1 cellular context compared by ENCODE assay signal in the genomic region with DNA sequence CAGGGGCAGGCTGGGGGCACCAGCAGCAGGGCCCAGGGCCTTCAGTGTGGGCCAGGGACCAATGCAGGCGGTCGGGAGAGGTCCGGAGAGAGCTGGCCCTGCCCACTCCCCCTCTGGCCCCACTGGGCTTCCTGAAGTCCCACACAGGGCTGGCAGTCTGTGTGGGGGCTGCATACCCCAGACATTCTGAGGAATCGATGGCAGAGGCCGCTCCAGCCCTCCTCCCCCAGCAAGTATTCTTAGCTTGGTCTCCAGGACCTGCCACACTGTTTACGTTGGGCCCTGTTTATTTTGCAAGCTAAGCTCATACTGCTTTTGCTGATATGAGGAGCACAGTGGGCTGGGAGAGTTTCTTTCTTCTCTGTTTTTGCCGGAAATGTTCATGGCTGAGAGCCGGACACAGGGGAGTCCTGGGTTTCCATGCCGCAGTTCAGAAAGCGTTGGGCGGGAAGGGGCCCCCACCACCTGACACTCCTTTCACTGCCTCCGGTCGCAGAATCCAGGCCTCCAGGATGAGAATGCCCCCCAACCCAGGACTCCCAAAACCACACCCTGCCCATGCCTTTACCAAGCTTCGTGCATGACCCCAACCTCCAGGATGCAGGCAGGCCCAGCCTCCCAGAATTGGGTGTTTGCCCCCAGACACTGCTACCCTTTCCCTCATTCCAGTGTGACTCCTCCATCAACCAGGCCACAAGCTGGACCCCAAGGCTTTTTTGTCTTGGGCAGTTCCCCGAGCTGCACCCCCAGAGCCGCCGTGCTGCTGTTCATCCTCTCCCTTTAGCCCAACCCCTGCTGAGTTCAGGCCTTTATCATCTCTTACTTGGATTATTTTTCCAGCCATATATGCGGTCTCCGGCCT.
TF ChIP-seq lines count a peak whose summit lies in the region.

No MANE protein-coding gene starts in this region.

TF ChIP-seq in HepG2, 621 proteins besides CTCF, POLR2A, EP300 and RAD21 (continued from another document and continues in another):
- TF ChIP-seq, protein P1, sequence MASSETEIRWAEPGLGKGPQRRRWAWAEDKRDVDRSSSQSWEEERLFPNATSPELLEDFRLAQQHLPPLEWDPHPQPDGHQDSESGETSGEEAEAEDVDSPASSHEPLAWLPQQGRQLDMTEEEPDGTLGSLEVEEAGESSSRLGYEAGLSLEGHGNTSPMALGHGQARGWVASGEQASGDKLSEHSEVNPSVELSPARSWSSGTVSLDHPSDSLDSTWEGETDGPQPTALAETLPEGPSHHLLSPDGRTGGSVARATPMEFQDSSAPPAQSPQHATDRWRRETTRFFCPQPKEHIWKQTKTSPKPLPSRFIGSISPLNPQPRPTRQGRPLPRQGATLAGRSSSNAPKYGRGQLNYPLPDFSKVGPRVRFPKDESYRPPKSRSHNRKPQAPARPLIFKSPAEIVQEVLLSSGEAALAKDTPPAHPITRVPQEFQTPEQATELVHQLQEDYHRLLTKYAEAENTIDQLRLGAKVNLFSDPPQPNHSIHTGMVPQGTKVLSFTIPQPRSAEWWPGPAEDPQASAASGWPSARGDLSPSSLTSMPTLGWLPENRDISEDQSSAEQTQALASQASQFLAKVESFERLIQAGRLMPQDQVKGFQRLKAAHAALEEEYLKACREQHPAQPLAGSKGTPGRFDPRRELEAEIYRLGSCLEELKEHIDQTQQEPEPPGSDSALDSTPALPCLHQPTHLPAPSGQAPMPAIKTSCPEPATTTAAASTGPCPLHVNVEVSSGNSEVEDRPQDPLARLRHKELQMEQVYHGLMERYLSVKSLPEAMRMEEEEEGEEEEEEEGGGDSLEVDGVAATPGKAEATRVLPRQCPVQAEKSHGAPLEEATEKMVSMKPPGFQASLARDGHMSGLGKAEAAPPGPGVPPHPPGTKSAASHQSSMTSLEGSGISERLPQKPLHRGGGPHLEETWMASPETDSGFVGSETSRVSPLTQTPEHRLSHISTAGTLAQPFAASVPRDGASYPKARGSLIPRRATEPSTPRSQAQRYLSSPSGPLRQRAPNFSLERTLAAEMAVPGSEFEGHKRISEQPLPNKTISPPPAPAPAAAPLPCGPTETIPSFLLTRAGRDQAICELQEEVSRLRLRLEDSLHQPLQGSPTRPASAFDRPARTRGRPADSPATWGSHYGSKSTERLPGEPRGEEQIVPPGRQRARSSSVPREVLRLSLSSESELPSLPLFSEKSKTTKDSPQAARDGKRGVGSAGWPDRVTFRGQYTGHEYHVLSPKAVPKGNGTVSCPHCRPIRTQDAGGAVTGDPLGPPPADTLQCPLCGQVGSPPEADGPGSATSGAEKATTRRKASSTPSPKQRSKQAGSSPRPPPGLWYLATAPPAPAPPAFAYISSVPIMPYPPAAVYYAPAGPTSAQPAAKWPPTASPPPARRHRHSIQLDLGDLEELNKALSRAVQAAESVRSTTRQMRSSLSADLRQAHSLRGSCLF (CRISPR knock-in tag; IDR thresholded peaks at IDR 0.05; ENCODE audit: borderline replicate concordance) = no peak
- TF ChIP-seq ZNF761 (CRISPR knock-in tag; conservative IDR thresholded peaks at IDR 0.05) = no peak
- no peak for TF ChIP-seq JUNB (CRISPR knock-in tag; IDR thresholded peaks at IDR 0.05; ENCODE audit: borderline replicate concordance)
- TF ChIP-seq, protein P2, sequence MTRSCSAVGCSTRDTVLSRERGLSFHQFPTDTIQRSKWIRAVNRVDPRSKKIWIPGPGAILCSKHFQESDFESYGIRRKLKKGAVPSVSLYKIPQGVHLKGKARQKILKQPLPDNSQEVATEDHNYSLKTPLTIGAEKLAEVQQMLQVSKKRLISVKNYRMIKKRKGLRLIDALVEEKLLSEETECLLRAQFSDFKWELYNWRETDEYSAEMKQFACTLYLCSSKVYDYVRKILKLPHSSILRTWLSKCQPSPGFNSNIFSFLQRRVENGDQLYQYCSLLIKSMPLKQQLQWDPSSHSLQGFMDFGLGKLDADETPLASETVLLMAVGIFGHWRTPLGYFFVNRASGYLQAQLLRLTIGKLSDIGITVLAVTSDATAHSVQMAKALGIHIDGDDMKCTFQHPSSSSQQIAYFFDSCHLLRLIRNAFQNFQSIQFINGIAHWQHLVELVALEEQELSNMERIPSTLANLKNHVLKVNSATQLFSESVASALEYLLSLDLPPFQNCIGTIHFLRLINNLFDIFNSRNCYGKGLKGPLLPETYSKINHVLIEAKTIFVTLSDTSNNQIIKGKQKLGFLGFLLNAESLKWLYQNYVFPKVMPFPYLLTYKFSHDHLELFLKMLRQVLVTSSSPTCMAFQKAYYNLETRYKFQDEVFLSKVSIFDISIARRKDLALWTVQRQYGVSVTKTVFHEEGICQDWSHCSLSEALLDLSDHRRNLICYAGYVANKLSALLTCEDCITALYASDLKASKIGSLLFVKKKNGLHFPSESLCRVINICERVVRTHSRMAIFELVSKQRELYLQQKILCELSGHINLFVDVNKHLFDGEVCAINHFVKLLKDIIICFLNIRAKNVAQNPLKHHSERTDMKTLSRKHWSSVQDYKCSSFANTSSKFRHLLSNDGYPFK (CRISPR knock-in tag; IDR thresholded peaks at IDR 0.05; ENCODE audit: borderline replicate concordance) = 0 out of 2 replicates have a peak, but pooled peaks have one; percentile 14
- no peak for TF ChIP-seq CREM (IDR thresholded peaks at IDR 0.05)
- no peak for TF ChIP-seq CREM (CRISPR knock-in tag; IDR thresholded peaks at IDR 0.05)
- TF ChIP-seq, protein P3, sequence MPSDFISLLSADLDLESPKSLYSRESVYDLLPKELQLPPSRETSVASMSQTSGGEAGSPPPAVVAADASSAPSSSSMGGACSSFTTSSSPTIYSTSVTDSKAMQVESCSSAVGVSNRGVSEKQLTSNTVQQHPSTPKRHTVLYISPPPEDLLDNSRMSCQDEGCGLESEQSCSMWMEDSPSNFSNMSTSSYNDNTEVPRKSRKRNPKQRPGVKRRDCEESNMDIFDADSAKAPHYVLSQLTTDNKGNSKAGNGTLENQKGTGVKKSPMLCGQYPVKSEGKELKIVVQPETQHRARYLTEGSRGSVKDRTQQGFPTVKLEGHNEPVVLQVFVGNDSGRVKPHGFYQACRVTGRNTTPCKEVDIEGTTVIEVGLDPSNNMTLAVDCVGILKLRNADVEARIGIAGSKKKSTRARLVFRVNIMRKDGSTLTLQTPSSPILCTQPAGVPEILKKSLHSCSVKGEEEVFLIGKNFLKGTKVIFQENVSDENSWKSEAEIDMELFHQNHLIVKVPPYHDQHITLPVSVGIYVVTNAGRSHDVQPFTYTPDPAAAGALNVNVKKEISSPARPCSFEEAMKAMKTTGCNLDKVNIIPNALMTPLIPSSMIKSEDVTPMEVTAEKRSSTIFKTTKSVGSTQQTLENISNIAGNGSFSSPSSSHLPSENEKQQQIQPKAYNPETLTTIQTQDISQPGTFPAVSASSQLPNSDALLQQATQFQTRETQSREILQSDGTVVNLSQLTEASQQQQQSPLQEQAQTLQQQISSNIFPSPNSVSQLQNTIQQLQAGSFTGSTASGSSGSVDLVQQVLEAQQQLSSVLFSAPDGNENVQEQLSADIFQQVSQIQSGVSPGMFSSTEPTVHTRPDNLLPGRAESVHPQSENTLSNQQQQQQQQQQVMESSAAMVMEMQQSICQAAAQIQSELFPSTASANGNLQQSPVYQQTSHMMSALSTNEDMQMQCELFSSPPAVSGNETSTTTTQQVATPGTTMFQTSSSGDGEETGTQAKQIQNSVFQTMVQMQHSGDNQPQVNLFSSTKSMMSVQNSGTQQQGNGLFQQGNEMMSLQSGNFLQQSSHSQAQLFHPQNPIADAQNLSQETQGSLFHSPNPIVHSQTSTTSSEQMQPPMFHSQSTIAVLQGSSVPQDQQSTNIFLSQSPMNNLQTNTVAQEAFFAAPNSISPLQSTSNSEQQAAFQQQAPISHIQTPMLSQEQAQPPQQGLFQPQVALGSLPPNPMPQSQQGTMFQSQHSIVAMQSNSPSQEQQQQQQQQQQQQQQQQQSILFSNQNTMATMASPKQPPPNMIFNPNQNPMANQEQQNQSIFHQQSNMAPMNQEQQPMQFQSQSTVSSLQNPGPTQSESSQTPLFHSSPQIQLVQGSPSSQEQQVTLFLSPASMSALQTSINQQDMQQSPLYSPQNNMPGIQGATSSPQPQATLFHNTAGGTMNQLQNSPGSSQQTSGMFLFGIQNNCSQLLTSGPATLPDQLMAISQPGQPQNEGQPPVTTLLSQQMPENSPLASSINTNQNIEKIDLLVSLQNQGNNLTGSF (CRISPR knock-in tag; IDR thresholded peaks at IDR 0.05) = no peak
- TF ChIP-seq, protein P4, sequence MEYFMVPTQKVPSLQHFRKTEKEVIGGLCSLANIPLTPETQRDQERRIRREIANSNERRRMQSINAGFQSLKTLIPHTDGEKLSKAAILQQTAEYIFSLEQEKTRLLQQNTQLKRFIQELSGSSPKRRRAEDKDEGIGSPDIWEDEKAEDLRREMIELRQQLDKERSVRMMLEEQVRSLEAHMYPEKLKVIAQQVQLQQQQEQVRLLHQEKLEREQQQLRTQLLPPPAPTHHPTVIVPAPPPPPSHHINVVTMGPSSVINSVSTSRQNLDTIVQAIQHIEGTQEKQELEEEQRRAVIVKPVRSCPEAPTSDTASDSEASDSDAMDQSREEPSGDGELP (IDR thresholded peaks at IDR 0.05; ENCODE audit: borderline replicate concordance, low read depth) = no peak
- no peak for TF ChIP-seq ZSCAN9 (CRISPR knock-in tag; IDR thresholded peaks at IDR 0.05; ENCODE audit: borderline replicate concordance)
- TF ChIP-seq, protein P5, sequence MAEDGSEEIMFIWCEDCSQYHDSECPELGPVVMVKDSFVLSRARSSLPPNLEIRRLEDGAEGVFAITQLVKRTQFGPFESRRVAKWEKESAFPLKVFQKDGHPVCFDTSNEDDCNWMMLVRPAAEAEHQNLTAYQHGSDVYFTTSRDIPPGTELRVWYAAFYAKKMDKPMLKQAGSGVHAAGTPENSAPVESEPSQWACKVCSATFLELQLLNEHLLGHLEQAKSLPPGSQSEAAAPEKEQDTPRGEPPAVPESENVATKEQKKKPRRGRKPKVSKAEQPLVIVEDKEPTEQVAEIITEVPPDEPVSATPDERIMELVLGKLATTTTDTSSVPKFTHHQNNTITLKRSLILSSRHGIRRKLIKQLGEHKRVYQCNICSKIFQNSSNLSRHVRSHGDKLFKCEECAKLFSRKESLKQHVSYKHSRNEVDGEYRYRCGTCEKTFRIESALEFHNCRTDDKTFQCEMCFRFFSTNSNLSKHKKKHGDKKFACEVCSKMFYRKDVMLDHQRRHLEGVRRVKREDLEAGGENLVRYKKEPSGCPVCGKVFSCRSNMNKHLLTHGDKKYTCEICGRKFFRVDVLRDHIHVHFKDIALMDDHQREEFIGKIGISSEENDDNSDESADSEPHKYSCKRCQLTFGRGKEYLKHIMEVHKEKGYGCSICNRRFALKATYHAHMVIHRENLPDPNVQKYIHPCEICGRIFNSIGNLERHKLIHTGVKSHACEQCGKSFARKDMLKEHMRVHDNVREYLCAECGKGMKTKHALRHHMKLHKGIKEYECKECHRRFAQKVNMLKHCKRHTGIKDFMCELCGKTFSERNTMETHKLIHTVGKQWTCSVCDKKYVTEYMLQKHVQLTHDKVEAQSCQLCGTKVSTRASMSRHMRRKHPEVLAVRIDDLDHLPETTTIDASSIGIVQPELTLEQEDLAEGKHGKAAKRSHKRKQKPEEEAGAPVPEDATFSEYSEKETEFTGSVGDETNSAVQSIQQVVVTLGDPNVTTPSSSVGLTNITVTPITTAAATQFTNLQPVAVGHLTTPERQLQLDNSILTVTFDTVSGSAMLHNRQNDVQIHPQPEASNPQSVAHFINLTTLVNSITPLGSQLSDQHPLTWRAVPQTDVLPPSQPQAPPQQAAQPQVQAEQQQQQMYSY (CRISPR knock-in tag; IDR thresholded peaks at IDR 0.05) = no peak
- no peak for TF ChIP-seq HOXD1 (CRISPR knock-in tag; IDR thresholded peaks at IDR 0.05)
- no peak for TF ChIP-seq ZZZ3 (CRISPR knock-in tag; IDR thresholded peaks at IDR 0.05; ENCODE audit: borderline replicate concordance)
- peak; percentile 36; the same call in 1 of the 2 replicates for TF ChIP-seq TBX2 (CRISPR knock-in tag; IDR thresholded peaks at IDR 0.05; ENCODE audit: borderline replicate concordance)
- no peak for TF ChIP-seq ZNF879 (CRISPR knock-in tag; IDR thresholded peaks at IDR 0.05)
- TF ChIP-seq, protein P6, sequence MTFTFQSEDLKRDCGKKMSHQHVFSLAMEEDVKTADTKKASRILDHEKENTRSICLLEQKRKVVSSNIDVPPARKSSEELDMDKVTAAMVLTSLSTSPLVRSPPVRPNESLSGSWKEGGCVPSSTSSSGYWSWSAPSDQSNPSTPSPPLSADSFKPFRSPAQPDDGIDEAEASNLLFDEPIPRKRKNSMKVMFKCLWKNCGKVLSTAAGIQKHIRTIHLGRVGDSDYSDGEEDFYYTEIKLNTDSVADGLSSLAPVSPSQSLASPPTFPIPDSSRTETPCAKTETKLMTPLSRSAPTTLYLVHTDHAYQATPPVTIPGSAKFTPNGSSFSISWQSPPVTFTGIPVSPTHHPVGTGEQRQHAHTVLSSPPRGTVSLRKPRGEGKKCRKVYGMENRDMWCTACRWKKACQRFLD (CRISPR knock-in tag; IDR thresholded peaks at IDR 0.05; ENCODE audit: borderline replicate concordance) = no peak
- no peak for TF ChIP-seq FOSL2 (CRISPR knock-in tag; IDR thresholded peaks at IDR 0.05)
- TF ChIP-seq ZNF883 (CRISPR knock-in tag; IDR thresholded peaks at IDR 0.05; ENCODE audit: not compliant biosample characterization) = no peak
- TF ChIP-seq, protein P7, sequence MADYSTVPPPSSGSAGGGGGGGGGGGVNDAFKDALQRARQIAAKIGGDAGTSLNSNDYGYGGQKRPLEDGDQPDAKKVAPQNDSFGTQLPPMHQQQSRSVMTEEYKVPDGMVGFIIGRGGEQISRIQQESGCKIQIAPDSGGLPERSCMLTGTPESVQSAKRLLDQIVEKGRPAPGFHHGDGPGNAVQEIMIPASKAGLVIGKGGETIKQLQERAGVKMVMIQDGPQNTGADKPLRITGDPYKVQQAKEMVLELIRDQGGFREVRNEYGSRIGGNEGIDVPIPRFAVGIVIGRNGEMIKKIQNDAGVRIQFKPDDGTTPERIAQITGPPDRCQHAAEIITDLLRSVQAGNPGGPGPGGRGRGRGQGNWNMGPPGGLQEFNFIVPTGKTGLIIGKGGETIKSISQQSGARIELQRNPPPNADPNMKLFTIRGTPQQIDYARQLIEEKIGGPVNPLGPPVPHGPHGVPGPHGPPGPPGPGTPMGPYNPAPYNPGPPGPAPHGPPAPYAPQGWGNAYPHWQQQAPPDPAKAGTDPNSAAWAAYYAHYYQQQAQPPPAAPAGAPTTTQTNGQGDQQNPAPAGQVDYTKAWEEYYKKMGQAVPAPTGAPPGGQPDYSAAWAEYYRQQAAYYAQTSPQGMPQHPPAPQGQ (CRISPR knock-in tag; IDR thresholded peaks at IDR 0.05; ENCODE audit: borderline replicate concordance) = no peak
- no peak for TF ChIP-seq KLF9 (CRISPR knock-in tag; IDR thresholded peaks at IDR 0.05; ENCODE audit: low read depth)
- no peak for TF ChIP-seq ELF4 (CRISPR knock-in tag; IDR thresholded peaks at IDR 0.05; ENCODE audit: borderline replicate concordance)
- no peak for TF ChIP-seq CCAR2 (optimal IDR thresholded peaks at IDR 0.05; ENCODE audit: low read depth, low read length)
- no peak for TF ChIP-seq RELA (CRISPR knock-in tag; IDR thresholded peaks at IDR 0.05)
- no peak for TF ChIP-seq MBNL3 (CRISPR knock-in tag; conservative IDR thresholded peaks at IDR 0.05)
- no peak for TF ChIP-seq HES4 (CRISPR knock-in tag; IDR thresholded peaks at IDR 0.05; ENCODE audit: borderline replicate concordance)
- no peak for TF ChIP-seq KDM1A (CRISPR knock-in tag; IDR thresholded peaks at IDR 0.05)
- TF ChIP-seq FOXC1 (CRISPR knock-in tag; IDR thresholded peaks at IDR 0.05; ENCODE audit: borderline replicate concordance) = no peak
- TF ChIP-seq, protein P8, sequence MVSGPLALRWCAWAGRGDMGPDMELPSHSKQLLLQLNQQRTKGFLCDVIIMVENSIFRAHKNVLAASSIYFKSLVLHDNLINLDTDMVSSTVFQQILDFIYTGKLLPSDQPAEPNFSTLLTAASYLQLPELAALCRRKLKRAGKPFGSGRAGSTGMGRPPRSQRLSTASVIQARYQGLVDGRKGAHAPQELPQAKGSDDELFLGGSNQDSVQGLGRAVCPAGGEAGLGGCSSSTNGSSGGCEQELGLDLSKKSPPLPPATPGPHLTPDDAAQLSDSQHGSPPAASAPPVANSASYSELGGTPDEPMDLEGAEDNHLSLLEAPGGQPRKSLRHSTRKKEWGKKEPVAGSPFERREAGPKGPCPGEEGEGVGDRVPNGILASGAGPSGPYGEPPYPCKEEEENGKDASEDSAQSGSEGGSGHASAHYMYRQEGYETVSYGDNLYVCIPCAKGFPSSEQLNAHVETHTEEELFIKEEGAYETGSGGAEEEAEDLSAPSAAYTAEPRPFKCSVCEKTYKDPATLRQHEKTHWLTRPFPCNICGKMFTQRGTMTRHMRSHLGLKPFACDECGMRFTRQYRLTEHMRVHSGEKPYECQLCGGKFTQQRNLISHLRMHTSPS (CRISPR knock-in tag; IDR thresholded peaks at IDR 0.05; ENCODE audit: low read depth) = no peak
